9 cellular contexts compared by ENCODE assay signal in the genomic region with DNA sequence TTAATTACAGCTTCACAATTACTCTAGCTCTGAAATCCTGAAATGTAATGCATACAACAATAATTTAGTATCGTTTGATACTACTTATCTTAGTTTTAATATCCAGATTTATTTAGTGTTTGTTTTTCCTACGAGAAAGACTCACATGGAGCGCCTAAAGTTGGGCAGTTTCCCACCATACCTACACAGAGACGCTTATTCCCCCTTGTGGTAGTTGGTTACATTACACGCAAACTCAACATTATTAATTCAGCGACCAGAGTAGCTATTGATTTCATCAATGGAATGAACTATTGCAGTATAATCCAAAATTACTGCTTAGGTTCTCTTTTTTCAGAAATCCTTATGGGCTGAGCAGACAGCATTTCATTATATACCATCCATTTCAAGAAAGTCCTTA.
DNase-seq lines count a peak whose midpoint lies in the region; FAIRE-seq and TF ChIP-seq lines count a peak whose summit lies in the region.
"Had no signal": no experiment of that assay in that cellular context is flagged by ENCODE, and none has a peak within 500 bp of the region (broad histone marks: within the 10 kb centered on the region; RNA-seq: fewer than 3 reads in every experiment).

No MANE protein-coding gene starts in this region.

- H2AFZ ChIP-seq in PC-9: no peak overlapping the region

- H3F3A ChIP-seq in PC-9 (ENCODE audit: insufficient read depth, low read depth): no peaks in the 10 kb centered on the region

- H3K27ac ChIP-seq in PC-9: no peak overlapping the region

- no peak overlapping the region for H3K4me3 Mint-ChIP-seq in activated T-cell treated with anti-CD3 and anti-CD28 coated beads, Interleukin-2, amount 50 U/mL, for 24 hours
- H3K4me3 Mint-ChIP-seq: stimulated activated naive CD8-positive, alpha-beta T cell treated with anti-CD3 and anti-CD28 coated beads, Interleukin-15, Interleukin-2, amounts not matched to agents 100 ng/mL and 50 ng/mL, for 24 hours had no signal

- peaks cover 25% of the 10 kb centered on the region for H3K9me3 Mint-ChIP-seq in activated T-cell treated with anti-CD3 and anti-CD28 coated beads, Interleukin-2, amount 50 U/mL, for 24 hours

- no peaks in the 10 kb centered on the region for H3K4me1 Mint-ChIP-seq in activated T-cell treated with anti-CD3 and anti-CD28 coated beads, Interleukin-2, amount 50 U/mL, for 24 hours (ENCODE audit: low read depth)

- no peaks in the 10 kb centered on the region for H3K27me3 ChIP-seq in PC-9 (ENCODE audit: insufficient read depth, low read depth)

- CTCF ChIA-PET in HEK293T (lab: Yijun Ruan, JAX) (interaction anchor here (0.5 to 1.5 kb wide), 3 partner anchors 10 to 226 kb away, joined by 3 to 6 read pairs (median 3); no protein-coding TSS in a partner anchor), PC-9 (lab: Charles Lee) (interaction anchor here (0.5 kb wide), 1 partner anchor 510 kb away, joined by 3 read pairs; no protein-coding TSS in a partner anchor)

- no peaks in the 10 kb centered on the region for H3K9me3 ChIP-seq in PC-9 (ENCODE audit: insufficient read depth, low read depth)

- no peaks in the 10 kb centered on the region for H3K4me1 ChIP-seq in PC-9 (replicated peaks; ENCODE audit: insufficient read depth)

- peak; percentile 88 for FAIRE-seq in D721Med (lab: Jason Lieb, UNC)

- no peaks in the 10 kb centered on the region for H3K79me2 ChIP-seq in PC-9 (ENCODE audit: low read depth)

- POLR2A ChIA-PET in HEK293T (lab: Yijun Ruan, JAX) (no interaction called here), PC-9 (lab: Charles Lee; ENCODE audit: unreplicated experiment) (no interaction called here)

- no peaks in the 10 kb centered on the region for H3K36me3 ChIP-seq in PC-9 (ENCODE audit: low read depth)

- BruUV-seq in PC-9 (replicated peaks; lab: Mats Ljungman, UMichigan): no TSS peak

- no peaks in the 10 kb centered on the region for H3K36me3 Mint-ChIP-seq in activated T-cell treated with anti-CD3 and anti-CD28 coated beads, Interleukin-2, amount 50 U/mL, for 24 hours (ENCODE audit: low read depth)

- no peaks in the 10 kb centered on the region for H3K9me2 ChIP-seq in PC-9 (ENCODE audit: insufficient read depth)

- no peak overlapping the region for H3K4me3 ChIP-seq in PC-9

- TF ChIP-seq CTCF in D721Med (IDR thresholded peaks at IDR 0.05; ENCODE audit: insufficient read depth, missing control alignments) (peak; percentile 47), PC-9 (conservative IDR thresholded peaks at IDR 0.05) (peak; percentile 76)

- intact Hi-C loops in PC-9 (cut with micrococcal nuclease; ENCODE audit: unreplicated experiment): no loop called here

- no peaks in the 10 kb centered on the region for H4K20me1 ChIP-seq in PC-9 (ENCODE audit: insufficient read depth)

- peak; percentile 19 for DNase-seq in D721Med (ENCODE audit: insufficient read length, low spot score)
- DNase-seq in HEK293T (ENCODE audit: extremely low spot score): peak; percentile 28
- DNase-seq in PC-9: no peak
- peak; percentile 3 for DNase-seq in iris pigment epithelial cell (ENCODE audit: low read depth)
- DNase-seq in activated T-cell treated with anti-CD3 and anti-CD28 coated beads, Interleukin-2, amount 50 U/mL, for 24 hours: no peak
- no peak for DNase-seq in NCI-H2227 (lab: John Stamatoyannopoulos, UW; ENCODE audit: unreplicated experiment)
- no peak for DNase-seq in activated T-cell treated with anti-CD3 and anti-CD28 coated beads, Interleukin-2, amount 50 U/mL, for 1 hour
- no peak for DNase-seq in 8988T

- no peaks in the 10 kb centered on the region for H3K27me3 Mint-ChIP-seq in activated T-cell treated with anti-CD3 and anti-CD28 coated beads, Interleukin-2, amount 50 U/mL, for 24 hours
- H3K27me3 Mint-ChIP-seq: stimulated activated naive CD8-positive, alpha-beta T cell treated with anti-CD3 and anti-CD28 coated beads, Interleukin-15, Interleukin-2, amounts not matched to agents 100 ng/mL and 50 ng/mL, for 24 hours had no signal

- H3K27ac Mint-ChIP-seq in activated T-cell treated with anti-CD3 and anti-CD28 coated beads, Interleukin-2, amount 50 U/mL, for 24 hours: no peak overlapping the region
- H3K27ac Mint-ChIP-seq: stimulated activated naive CD8-positive, alpha-beta T cell treated with anti-CD3 and anti-CD28 coated beads, Interleukin-15, Interleukin-2, amounts not matched to agents 100 ng/mL and 50 ng/mL, for 24 hours had no signal

- H3K4me2 ChIP-seq in PC-9: no peak overlapping the region

TF ChIP-seq in HEK293T, 16 proteins besides CTCF, POLR2A, EP300 and RAD21:
- TF ChIP-seq ARNT (IDR thresholded peaks at IDR 0.05): no peak
- TF ChIP-seq HDGF (IDR thresholded peaks at IDR 0.05; ENCODE audit: borderline replicate concordance): no peak
- no peak for TF ChIP-seq LEF1 (IDR thresholded peaks at IDR 0.05; ENCODE audit: borderline replicate concordance)
- no peak for TF ChIP-seq ZNF384 (IDR thresholded peaks at IDR 0.05)
- no peak for TF ChIP-seq CTBP1 (IDR thresholded peaks at IDR 0.05; ENCODE audit: borderline replicate concordance)
- no peak for TF ChIP-seq SUZ12 (IDR thresholded peaks at IDR 0.05)
- no peak for TF ChIP-seq NFRKB (IDR thresholded peaks at IDR 0.05)
- TF ChIP-seq L3MBTL2 (conservative IDR thresholded peaks at IDR 0.05): no peak
- no peak for TF ChIP-seq FOXA1 (IDR thresholded peaks at IDR 0.05)
- no peak for TF ChIP-seq TARDBP (IDR thresholded peaks at IDR 0.05)
- TF ChIP-seq FOXK2 (IDR thresholded peaks at IDR 0.05): no peak
- TF ChIP-seq FOXM1 (IDR thresholded peaks at IDR 0.05; ENCODE audit: borderline replicate concordance): no peak
- no peak for TF ChIP-seq ELF4 (IDR thresholded peaks at IDR 0.05)
- TF ChIP-seq SP1 (IDR thresholded peaks at IDR 0.05): no peak
- no peak for TF ChIP-seq BHLHE40 (IDR thresholded peaks at IDR 0.05; ENCODE audit: borderline replicate concordance)

Comparison
In these comparisons a context has a peak if more than half of its experiments do, and no peak if none do; other contexts are left out.
1. DNase-seq: peak in D721Med (single experiment), HEK293T (single experiment) and iris pigment epithelial cell (single experiment); none in PC-9 (0 of 2), activated T-cell treated with anti-CD3 and anti-CD28 coated beads, Interleukin-2, amount 50 U/mL, for 24 hours (single experiment), NCI-H2227 (single experiment), activated T-cell treated with anti-CD3 and anti-CD28 coated beads, Interleukin-2, amount 50 U/mL, for 1 hour (single experiment) and 8988T (single experiment).